8 cellular contexts compared by ENCODE assay signal in the genomic region with DNA sequence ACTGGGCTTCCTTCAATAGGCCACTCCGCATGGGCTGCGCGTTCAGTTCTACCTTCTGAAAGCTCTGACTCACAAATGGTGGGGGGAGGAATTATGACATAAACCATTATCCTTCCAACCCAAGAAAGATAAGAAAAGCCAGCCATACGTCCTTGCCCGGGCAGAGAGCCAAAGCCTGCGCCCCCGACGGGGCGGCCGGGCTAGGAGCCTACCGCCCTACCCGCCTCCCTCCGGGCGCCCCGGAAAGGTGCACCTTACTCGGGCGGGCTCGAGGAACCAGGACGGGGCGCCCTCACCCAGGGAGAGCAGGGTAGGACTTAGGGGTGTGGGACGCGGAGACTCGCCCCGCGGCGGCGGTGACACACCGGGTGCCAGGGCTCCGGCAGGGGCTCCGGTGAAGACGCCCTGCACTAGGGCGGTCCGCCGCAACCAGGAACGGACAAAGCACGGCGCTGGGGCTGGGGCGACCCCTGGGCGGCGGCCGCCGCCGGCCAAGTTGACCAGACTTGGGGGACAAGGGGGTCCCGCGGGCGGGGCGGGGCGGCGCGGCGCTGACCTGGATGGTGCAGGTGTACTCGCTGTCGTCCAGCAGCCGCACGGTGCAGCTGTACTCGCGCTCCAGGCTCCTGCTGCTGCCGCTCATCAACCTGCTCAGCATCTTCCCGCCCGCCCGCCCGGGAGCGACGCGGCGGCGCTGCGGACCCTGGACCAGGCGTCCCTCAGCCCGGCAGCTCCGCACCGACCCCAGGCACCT. TPM values are rescaled to one million over a fixed set of nuclear protein-coding genes. Genes with fewer than 3 reads are reported as not detected.
DNase-seq lines count a peak whose midpoint lies in the region; ATAC-seq and TF ChIP-seq lines count a peak whose summit lies in the region.

No MANE protein-coding gene starts in this region.

- peaks cover 0 to 1% (median 0%) of the 10 kb centered on the region in 3 donors for H3K9me3 Mint-ChIP-seq in IgD-negative memory B cell

- DNase-seq in COLO668 (lab: John Stamatoyannopoulos, UW; ENCODE audit: unreplicated experiment) (peak; percentile 81), lower leg skin (ENCODE audit: low spot score in 2 of 2) (no peak), superior temporal gyrus (ENCODE audit: extremely low spot score) (no peak)
- peak; percentile 6 to 15 for DNase-seq in activated CD4-positive, alpha-beta T cell treated with anti-CD3 and anti-CD28 coated beads for 24 hours (ENCODE audit: low read depth in 2 of 2)
- DNase-seq in stimulated activated CD4-positive, alpha-beta T cell treated with anti-CD3 and anti-CD28 coated beads, TNF-alpha, amount 100 ng/mL, for 1 hour (ENCODE audit: low read depth in 3 of 3, low spot score in 1 of 3), result peak in 2 of 3 donors; percentile 2 to 25

- no peaks in the 10 kb centered on the region for H3K36me3 Mint-ChIP-seq in IgD-negative memory B cell

- peaks cover 51% of the 10 kb centered on the region for H3K27me3 Mint-ChIP-seq in IgD-negative memory B cell

- H3K4me3 ChIP-seq in lower leg skin (ENCODE audit: low read depth, poor library complexity, severe bottlenecking), result peak overlapping the region; percentile 14

- H3K27ac Mint-ChIP-seq in IgD-negative memory B cell, result peak overlapping the region in 2 of 3 donors; percentile 44 to 66

- peak; percentile 32 for ATAC-seq in GM21528 (IDR thresholded peaks at IDR 0.05; ENCODE audit: low FRiP score, unreplicated experiment)

- TF ChIP-seq CTCF in lower leg skin (IDR thresholded peaks at IDR 0.05), result no peak

- WGBS in lower leg skin, 2 donors, result 3% methylated on average over 22 to 25 of the region's 72 CpGs

- intact Hi-C loops in lower leg skin (cut with DNase I; ENCODE audit: low total_unique reads), result no loop called here

- H3K27ac ChIP-seq in cingulate gyrus (ENCODE audit: low read depth, low read length), result peak overlapping the region; percentile 76

- peaks cover 11 to 20% (median 12%) of the 10 kb centered on the region in 3 donors for H3K4me1 Mint-ChIP-seq in IgD-negative memory B cell

- peak overlapping the region; percentile 72 to 95 (median 89) for H3K4me3 Mint-ChIP-seq in IgD-negative memory B cell

- no peak for TF ChIP-seq POLR2A in lower leg skin (IDR thresholded peaks at IDR 0.05)

RNA-seq across cellular contexts. Expression of gene FRMD5, which starts 0.5 kb away (rescaled TPM):
- 0.30 TPM for polyA plus RNA-seq in IgD-negative memory B cell
- total RNA-seq in lower leg skin, result 1 to 10 TPM in 1 of 4 donors, under 1 TPM in 3; 0.15 to 2.5 (median 0.29) TPM

Comparison
In these comparisons a context has a peak if more than half of its experiments do, and no peak if none do; other contexts are left out.
1. DNase-seq: peak in COLO668 (single experiment), activated CD4-positive, alpha-beta T cell treated with anti-CD3 and anti-CD28 coated beads for 24 hours (2 of 2) and stimulated activated CD4-positive, alpha-beta T cell treated with anti-CD3 and anti-CD28 coated beads, TNF-alpha, amount 100 ng/mL, for 1 hour (2 of 3); none in lower leg skin (0 of 2) and superior temporal gyrus (single experiment).